Comparison of ENCODE assay signal across 8 cellular contexts in genomic region chr5:30040483-30041116, GRCh38.
DNase-seq lines count a peak whose midpoint lies in the region; ATAC-seq and TF ChIP-seq lines count a peak whose summit lies in the region.

No MANE protein-coding gene starts in this region.

- TF ChIP-seq CTCF in GM06990 (IDR thresholded peaks at IDR 0.05; ENCODE audit: insufficient read depth, low read length, poor library complexity, severe bottlenecking) (peak; percentile 70), astrocyte of the cerebellum (IDR thresholded peaks at IDR 0.05; ENCODE audit: low read depth, low read length, missing control alignments) (peak; percentile 91)

- DNase-seq in GM06990 (ENCODE audit: extremely low read depth, insufficient read length) (no peak), NCI-H460 (ENCODE audit: extremely low read depth, low read depth) (peak; percentile 70), astrocyte of the cerebellum (ENCODE audit: low read depth) (peak; percentile 79), left lobe of liver (ENCODE audit: low spot score) (no peak), 8988T (no peak)

- in situ Hi-C loops in astrocyte of the cerebellum (cut with HindIII; ENCODE audit: low sequenced_read_pairs) = loop anchor here (25.0 kb wide), 1 partner anchor 1197 kb away; no protein-coding TSS in a partner anchor

- no peaks in the 10 kb centered on the region for H3K27me3 ChIP-seq in GM06990 (replicated peaks; ENCODE audit: control insufficient read depth, insufficient read depth, low read length)

- ATAC-seq in HG03354 (IDR thresholded peaks at IDR 0.05; ENCODE audit: poor library complexity, severe bottlenecking, unreplicated experiment) (peak; percentile 56), left lobe of liver (peak; percentile 33), GM18498 (IDR thresholded peaks at IDR 0.05; ENCODE audit: unreplicated experiment) (no peak), GM18907 (IDR thresholded peaks at IDR 0.05; ENCODE audit: unreplicated experiment) (no peak)

- H3K4me3 ChIP-seq in GM06990 (replicated peaks; ENCODE audit: low read depth, low read length) (no peak overlapping the region), astrocyte of the cerebellum (ENCODE audit: low read depth, low read length) (no peak overlapping the region)

- H3K36me3 ChIP-seq in GM06990 (ENCODE audit: control insufficient read depth, insufficient read depth, low read length) = no peaks in the 10 kb centered on the region

Comparison
In these comparisons a context has a peak if more than half of its experiments do, and no peak if none do; other contexts are left out.
1. DNase-seq: peak in NCI-H460 (single experiment) and astrocyte of the cerebellum (single experiment); none in GM06990 (single experiment), left lobe of liver (single experiment) and 8988T (single experiment).
2. ATAC-seq: peak in HG03354 (single experiment) and left lobe of liver (single experiment); none in GM18498 (single experiment) and GM18907 (single experiment).